Comparison of ENCODE assay signal across 2 cellular contexts in the genomic region with DNA sequence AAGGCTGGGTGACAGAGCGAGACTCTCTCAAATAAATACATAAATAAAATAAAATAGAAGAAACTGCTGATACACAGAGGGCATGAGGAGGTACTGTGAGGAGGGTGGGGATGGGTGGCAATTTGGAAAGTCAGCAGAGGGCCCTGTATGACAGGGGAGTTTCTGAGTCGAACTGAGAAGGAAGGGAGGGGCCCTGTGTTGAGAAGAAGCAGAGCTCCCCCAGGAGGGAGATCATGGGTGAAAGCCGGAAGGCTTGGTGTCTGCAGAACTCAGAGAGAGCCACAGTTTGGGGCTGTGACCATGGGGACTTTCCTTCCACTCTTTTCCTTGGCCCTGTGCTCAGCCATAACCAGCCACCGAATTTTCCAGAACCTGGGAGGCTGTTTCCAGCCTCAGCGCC.
TF ChIP-seq lines count a peak whose summit lies in the region.

No MANE protein-coding gene starts in this region.

TF ChIP-seq in SK-N-SH, 30 proteins besides CTCF, POLR2A, EP300 and RAD21 (continued from another document):
- TF ChIP-seq, protein P1, sequence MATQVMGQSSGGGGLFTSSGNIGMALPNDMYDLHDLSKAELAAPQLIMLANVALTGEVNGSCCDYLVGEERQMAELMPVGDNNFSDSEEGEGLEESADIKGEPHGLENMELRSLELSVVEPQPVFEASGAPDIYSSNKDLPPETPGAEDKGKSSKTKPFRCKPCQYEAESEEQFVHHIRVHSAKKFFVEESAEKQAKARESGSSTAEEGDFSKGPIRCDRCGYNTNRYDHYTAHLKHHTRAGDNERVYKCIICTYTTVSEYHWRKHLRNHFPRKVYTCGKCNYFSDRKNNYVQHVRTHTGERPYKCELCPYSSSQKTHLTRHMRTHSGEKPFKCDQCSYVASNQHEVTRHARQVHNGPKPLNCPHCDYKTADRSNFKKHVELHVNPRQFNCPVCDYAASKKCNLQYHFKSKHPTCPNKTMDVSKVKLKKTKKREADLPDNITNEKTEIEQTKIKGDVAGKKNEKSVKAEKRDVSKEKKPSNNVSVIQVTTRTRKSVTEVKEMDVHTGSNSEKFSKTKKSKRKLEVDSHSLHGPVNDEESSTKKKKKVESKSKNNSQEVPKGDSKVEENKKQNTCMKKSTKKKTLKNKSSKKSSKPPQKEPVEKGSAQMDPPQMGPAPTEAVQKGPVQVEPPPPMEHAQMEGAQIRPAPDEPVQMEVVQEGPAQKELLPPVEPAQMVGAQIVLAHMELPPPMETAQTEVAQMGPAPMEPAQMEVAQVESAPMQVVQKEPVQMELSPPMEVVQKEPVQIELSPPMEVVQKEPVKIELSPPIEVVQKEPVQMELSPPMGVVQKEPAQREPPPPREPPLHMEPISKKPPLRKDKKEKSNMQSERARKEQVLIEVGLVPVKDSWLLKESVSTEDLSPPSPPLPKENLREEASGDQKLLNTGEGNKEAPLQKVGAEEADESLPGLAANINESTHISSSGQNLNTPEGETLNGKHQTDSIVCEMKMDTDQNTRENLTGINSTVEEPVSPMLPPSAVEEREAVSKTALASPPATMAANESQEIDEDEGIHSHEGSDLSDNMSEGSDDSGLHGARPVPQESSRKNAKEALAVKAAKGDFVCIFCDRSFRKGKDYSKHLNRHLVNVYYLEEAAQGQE (IDR thresholded peaks at IDR 0.05; ENCODE audit: low read depth, low read length), result no peak
- TF ChIP-seq NFIC (IDR thresholded peaks at IDR 0.05; ENCODE audit: borderline replicate concordance) (no peak), RFX5 (IDR thresholded peaks at IDR 0.05; ENCODE audit: low read length) (no peak), GATA2 (CRISPR knock-in tag; IDR thresholded peaks at IDR 0.05) (no peak)
- TF ChIP-seq, protein P2, sequence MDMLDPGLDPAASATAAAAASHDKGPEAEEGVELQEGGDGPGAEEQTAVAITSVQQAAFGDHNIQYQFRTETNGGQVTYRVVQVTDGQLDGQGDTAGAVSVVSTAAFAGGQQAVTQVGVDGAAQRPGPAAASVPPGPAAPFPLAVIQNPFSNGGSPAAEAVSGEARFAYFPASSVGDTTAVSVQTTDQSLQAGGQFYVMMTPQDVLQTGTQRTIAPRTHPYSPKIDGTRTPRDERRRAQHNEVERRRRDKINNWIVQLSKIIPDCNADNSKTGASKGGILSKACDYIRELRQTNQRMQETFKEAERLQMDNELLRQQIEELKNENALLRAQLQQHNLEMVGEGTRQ (IDR thresholded peaks at IDR 0.05; ENCODE audit: borderline replicate concordance, low read depth, low read length), result no peak

TF ChIP-seq in SK-N-SH treated with all-trans-retinoic acid at 6 μM for 48 hours, 23 proteins besides CTCF, POLR2A, EP300 and RAD21 (continued from another document):
- TF ChIP-seq TSHZ2 (CRISPR knock-in tag; IDR thresholded peaks at IDR 0.05), result no peak
- no peak for TF ChIP-seq TOX (CRISPR knock-in tag; IDR thresholded peaks at IDR 0.05; ENCODE audit: borderline replicate concordance)
- TF ChIP-seq CSDC2 (CRISPR knock-in tag; IDR thresholded peaks at IDR 0.05), result no peak
- no peak for TF ChIP-seq GLIS3 (CRISPR knock-in tag; IDR thresholded peaks at IDR 0.05)
- no peak for TF ChIP-seq POU6F1 (CRISPR knock-in tag; IDR thresholded peaks at IDR 0.05; ENCODE audit: borderline replicate concordance, low read depth)
